19 cellular contexts compared by ENCODE assay signal in the genomic region with DNA sequence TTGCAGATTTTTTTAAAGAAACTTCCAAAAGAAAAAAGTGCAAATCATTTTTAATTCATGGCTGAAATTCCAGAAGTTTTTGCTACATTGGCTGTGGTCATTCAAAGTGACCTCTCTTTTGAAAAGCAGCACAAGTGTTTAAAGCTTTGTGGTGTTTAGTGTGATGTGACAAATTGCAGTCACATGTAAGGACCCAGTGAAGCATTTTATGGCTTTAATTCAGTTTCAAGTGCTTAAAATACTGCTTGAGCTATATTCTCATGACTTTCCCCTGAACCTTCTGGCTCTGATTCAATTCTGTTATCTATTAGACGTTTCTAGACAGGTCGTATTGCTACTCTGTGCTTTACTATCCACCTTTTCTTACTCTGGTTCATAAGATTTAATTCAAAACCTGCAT.
"Had no signal": no experiment of that assay in that cellular context is flagged by ENCODE, and none has a peak within 500 bp of the region (broad histone marks: within the 10 kb centered on the region; RNA-seq: fewer than 3 reads in every experiment).

No MANE protein-coding gene starts in this region.

- H3K4me1 Mint-ChIP-seq: activated CD8-positive, alpha-beta memory T cell treated with anti-CD3 and anti-CD28 coated beads, Interleukin-2, amount 10 ng/mL, durations not matched to agents 7 days and 5 days; activated naive CD4-positive, alpha-beta T cell treated with anti-CD3 and anti-CD28 coated beads, Interleukin-2, amount 10 ng/mL, durations not matched to agents 7 days and 5 days had no signal

- H3K36me3 ChIP-seq: prostate gland had no signal

- H3K36me3 Mint-ChIP-seq: activated CD4-positive, alpha-beta memory T cell treated with anti-CD3 and anti-CD28 coated beads for 36 hours; activated CD8-positive, alpha-beta memory T cell treated with anti-CD3 and anti-CD28 coated beads, Interleukin-2, amount 10 ng/mL, durations not matched to agents 7 days and 5 days; activated naive CD4-positive, alpha-beta T cell treated with anti-CD3 and anti-CD28 coated beads, Interleukin-2, amount 10 ng/mL, durations not matched to agents 7 days and 5 days had no signal

- DNase-seq: activated CD4-positive, alpha-beta memory T cell treated with anti-CD3 and anti-CD28 coated beads for 36 hours; activated CD8-positive, alpha-beta memory T cell treated with anti-CD3 and anti-CD28 coated beads, Interleukin-2, amount 10 ng/mL, durations not matched to agents 7 days and 5 days; activated naive CD4-positive, alpha-beta T cell treated with anti-CD3 and anti-CD28 coated beads, Interleukin-2, amount 10 ng/mL, durations not matched to agents 7 days and 5 days; activated T-cell treated with anti-CD3 and anti-CD28 coated beads, Interleukin-2, amount 50 U/mL, for 1 hour; central memory CD4-positive, alpha-beta T cell; effector CD4-positive, alpha-beta T cell; esophagus squamous epithelium; hippocampal formation; kidney; mesendoderm; right lobe of liver; spleen; T-helper 9 cell had no signal

- H3K27me3 Mint-ChIP-seq: activated CD4-positive, alpha-beta memory T cell treated with anti-CD3 and anti-CD28 coated beads for 36 hours; activated CD8-positive, alpha-beta memory T cell treated with anti-CD3 and anti-CD28 coated beads, Interleukin-2, amount 10 ng/mL, durations not matched to agents 7 days and 5 days; activated naive CD4-positive, alpha-beta T cell treated with anti-CD3 and anti-CD28 coated beads, Interleukin-2, amount 10 ng/mL, durations not matched to agents 7 days and 5 days; stimulated activated naive CD8-positive, alpha-beta T cell treated with anti-CD3 and anti-CD28 coated beads, Interleukin-15, Interleukin-2, amounts not matched to agents 100 ng/mL and 50 ng/mL, for 24 hours; type B pancreatic cell had no signal

- ATAC-seq: activated CD8-positive, alpha-beta memory T cell treated with anti-CD3 and anti-CD28 coated beads, Interleukin-2, amount 10 ng/mL, durations not matched to agents 7 days and 5 days; right lobe of liver had no signal

- H3K4me3 Mint-ChIP-seq: activated CD4-positive, alpha-beta memory T cell treated with anti-CD3 and anti-CD28 coated beads for 36 hours; activated CD8-positive, alpha-beta memory T cell treated with anti-CD3 and anti-CD28 coated beads, Interleukin-2, amount 10 ng/mL, durations not matched to agents 7 days and 5 days; activated naive CD4-positive, alpha-beta T cell treated with anti-CD3 and anti-CD28 coated beads, Interleukin-2, amount 10 ng/mL, durations not matched to agents 7 days and 5 days; stimulated activated naive CD8-positive, alpha-beta T cell treated with anti-CD3 and anti-CD28 coated beads, Interleukin-15, Interleukin-2, amounts not matched to agents 100 ng/mL and 50 ng/mL, for 24 hours; type B pancreatic cell had no signal

- H3K27me3 ChIP-seq: esophagus squamous epithelium, right lobe of liver, spleen, suprapubic skin had no signal

- H3K27ac Mint-ChIP-seq: activated CD4-positive, alpha-beta memory T cell treated with anti-CD3 and anti-CD28 coated beads for 36 hours; activated CD8-positive, alpha-beta memory T cell treated with anti-CD3 and anti-CD28 coated beads, Interleukin-2, amount 10 ng/mL, durations not matched to agents 7 days and 5 days; activated naive CD4-positive, alpha-beta T cell treated with anti-CD3 and anti-CD28 coated beads, Interleukin-2, amount 10 ng/mL, durations not matched to agents 7 days and 5 days; activated T-helper 2 cell treated with anti-CD3 and anti-CD28 coated beads, Interferon-gamma antibody, Interleukin-2, Interleukin-4, amounts not matched to agents 10 μg/mL and 5 μg/mL and 100 μg/mL, durations not matched to agents 14 hours and 24 hours and 36 hours; stimulated activated naive CD8-positive, alpha-beta T cell treated with anti-CD3 and anti-CD28 coated beads, Interleukin-15, Interleukin-2, amounts not matched to agents 100 ng/mL and 50 ng/mL, for 24 hours; type B pancreatic cell had no signal

- H3K4me3 ChIP-seq: coronary artery, esophagus squamous epithelium, prostate gland, right lobe of liver, spleen, suprapubic skin had no signal
